29 cellular contexts compared by ENCODE assay signal in genomic region chr13:19955873-19956559, GRCh38. TPM values are rescaled to one million over a fixed set of nuclear protein-coding genes. Genes with fewer than 3 reads are reported as not detected.
A peak's percentile ranks its signal among the peaks of the same experiment; 100 is the strongest.
DNase-seq lines count a peak whose midpoint lies in the region; ATAC-seq, FAIRE-seq and TF ChIP-seq lines count a peak whose summit lies in the region.
"Had no signal": no experiment of that assay in that cellular context is flagged by ENCODE, and none has a peak within 500 bp of the region (broad histone marks: within the 10 kb centered on the region; RNA-seq: fewer than 3 reads in every experiment).

No MANE protein-coding gene starts in this region.

- WGBS in pancreas, 2 donors = 89 to 96% methylated on average over 4 of the region's 4 CpGs

- peak; percentile 5 for FAIRE-seq in GM18507 (lab: Jason Lieb, UNC)
- FAIRE-seq in endometrium (lab: Jason Lieb, UNC) = peak; percentile 39
- no peak for FAIRE-seq in pancreas (lab: Jason Lieb, UNC)
- no peak for FAIRE-seq in HTR-8/SVneo (lab: Jason Lieb, UNC)
- FAIRE-seq: GM12891, GM19239, H54, HepG2, K562 had no signal

- H3K4me1 ChIP-seq in CD4-positive, CD25-positive, alpha-beta regulatory T cell (ENCODE audit: control insufficient read depth, insufficient read depth, low read length, poor library complexity, severe bottlenecking) = peaks cover 16% of the 10 kb centered on the region
- H3K4me1 ChIP-seq in pancreas = peaks cover 7 to 9% (median 9%) of the 10 kb centered on the region in 3 donors

- ATAC-seq in CD4-positive, CD25-positive, alpha-beta regulatory T cell (ENCODE audit: low read depth in 2 of 2) = no peak
- ATAC-seq in pancreas = no peak
- ATAC-seq: HepG2, K562 had no signal

- peaks cover 0 to 2% (median 0%) of the 10 kb centered on the region in 7 donors for H3K9me3 Mint-ChIP-seq in CD4-positive, CD25-positive, alpha-beta regulatory T cell
- H3K9me3 Mint-ChIP-seq in endothelial cell (ENCODE audit: unreplicated experiment) = no peaks in the 10 kb centered on the region

- TF ChIP-seq CTCF in NB4 (IDR thresholded peaks at IDR 0.05; ENCODE audit: low read depth, low read length) = no peak
- TF ChIP-seq CTCF in endothelial cell (IDR thresholded peaks at IDR 0.05; ENCODE audit: unreplicated experiment) = no peak
- no peak for TF ChIP-seq CTCF in pancreas (IDR thresholded peaks at IDR 0.05)

- no peaks in the 10 kb centered on the region for H3K36me3 Mint-ChIP-seq in CD4-positive, CD25-positive, alpha-beta regulatory T cell
- H3K36me3 Mint-ChIP-seq in endothelial cell (ENCODE audit: low read depth, unreplicated experiment) = peaks cover 6% of the 10 kb centered on the region

- H3K4me3 ChIP-seq in CD4-positive, CD25-positive, alpha-beta regulatory T cell (ENCODE audit: low read depth, low read length) = no peak overlapping the region
- H3K4me3 ChIP-seq in NB4 (ENCODE audit: low read depth, low read length) (no peak overlapping the region), pancreas (no peak overlapping the region)
- H3K4me3 ChIP-seq: BLaER1, K562, Peyer's patch, SJSA1 had no signal

- peaks cover 7 to 21% (median 15%) of the 10 kb centered on the region in 4 donors for H3K4me1 Mint-ChIP-seq in CD4-positive, CD25-positive, alpha-beta regulatory T cell
- peaks cover 3% of the 10 kb centered on the region for H3K4me1 Mint-ChIP-seq in endothelial cell (ENCODE audit: unreplicated experiment)

- H3K4me3 Mint-ChIP-seq in CD4-positive, CD25-positive, alpha-beta regulatory T cell = peak overlapping the region in 2 of 4 donors; percentile 49 to 98
- no peak overlapping the region for H3K4me3 Mint-ChIP-seq in endothelial cell (ENCODE audit: unreplicated experiment)

- intact Hi-C loops in pancreas (cut with DNase I) = no loop called here

- no peaks in the 10 kb centered on the region for H3K9me3 ChIP-seq in CD4-positive, CD25-positive, alpha-beta regulatory T cell (ENCODE audit: control insufficient read depth in 2 of 2, low read length in 2 of 2)
- H3K9me3 ChIP-seq in pancreas = no peaks in the 10 kb centered on the region
- H3K9me3 ChIP-seq: BLaER1, Peyer's patch, SJSA1 had no signal

- TF ChIP-seq POLR2A in NB4 (IDR thresholded peaks at IDR 0.05; ENCODE audit: extremely low read depth, insufficient read length) = no peak

- H3K36me3 ChIP-seq in CD4-positive, CD25-positive, alpha-beta regulatory T cell (ENCODE audit: control insufficient read depth, insufficient read depth, low read length) = no peaks in the 10 kb centered on the region
- H3K36me3 ChIP-seq in pancreas = no peaks in the 10 kb centered on the region
- H3K36me3 ChIP-seq: Peyer's patch had no signal

- DNase-seq in CD4-positive, CD25-positive, alpha-beta regulatory T cell = no peak
- DNase-seq in GM18507 (ENCODE audit: extremely low spot score, insufficient read length, low read depth) (no peak), NB4 (ENCODE audit: low read depth) (peak; percentile 53), endothelial cell (ENCODE audit: low spot score) (no peak), pancreas (no peak), HTR-8/SVneo (ENCODE audit: insufficient read length, low spot score) (no peak), activated gamma-delta T cell treated with Interleukin-2 at 50 U/mL for 16 hours (no peak)
- DNase-seq: CD4-positive, alpha-beta memory T cell; COR-L47; DMS79; EL; GF-D8; Kasumi-1; NCI-H1048; NCI-H1417; NCI-H1694; NCI-H2029 treated with DMSO at 0.1 percent for 48 hours; NCI-H446 treated with DMSO at 0.1 percent for 48 hours; NCI-H526; NCI-H82; Peyer's patch had no signal

- peak overlapping the region in 2 of 3 donors; percentile 18 to 84 for H3K27ac Mint-ChIP-seq in CD4-positive, CD25-positive, alpha-beta regulatory T cell
- H3K27ac Mint-ChIP-seq in endothelial cell (ENCODE audit: unreplicated experiment) = no peak overlapping the region

- H3K27ac ChIP-seq in CD4-positive, CD25-positive, alpha-beta regulatory T cell (ENCODE audit: insufficient read depth, low read length, poor library complexity, severe bottlenecking) = no peak overlapping the region
- H3K27ac ChIP-seq in pancreas = no peak overlapping the region
- H3K27ac ChIP-seq: BLaER1, Peyer's patch, SJSA1 had no signal

- peaks cover 3% of the 10 kb centered on the region for H3K27me3 ChIP-seq in CD4-positive, CD25-positive, alpha-beta regulatory T cell (ENCODE audit: control insufficient read depth, insufficient read depth, low read length)
- H3K27me3 ChIP-seq in pancreas = no peaks in the 10 kb centered on the region
- H3K27me3 ChIP-seq: BLaER1, Peyer's patch, SJSA1 had no signal

- H3K27me3 Mint-ChIP-seq in CD4-positive, CD25-positive, alpha-beta regulatory T cell = peaks cover 28% of the 10 kb centered on the region
- peaks cover 11% of the 10 kb centered on the region for H3K27me3 Mint-ChIP-seq in endothelial cell (ENCODE audit: unreplicated experiment)

RNA-seq across cellular contexts. Expression of gene ZMYM2, which starts 2.5 kb away (rescaled TPM):
- 112 TPM for total RNA-seq in CD4-positive, CD25-positive, alpha-beta regulatory T cell
- 10 to 100 TPM; 11.0 to 15.1 (median 13.4) TPM for polyA plus RNA-seq in CD4-positive, CD25-positive, alpha-beta regulatory T cell
- total RNA-seq in endothelial cell (ENCODE audit: unreplicated experiment) = 124 TPM
- 10 to 100 TPM; 25.0 to 42.6 (median 29.2) TPM for total RNA-seq in pancreas
- 10 to 100 TPM; 10.1 to 24.0 TPM for polyA plus RNA-seq in pancreas
